Comparison of ENCODE assay signal across 16 cellular contexts in the genomic region with DNA sequence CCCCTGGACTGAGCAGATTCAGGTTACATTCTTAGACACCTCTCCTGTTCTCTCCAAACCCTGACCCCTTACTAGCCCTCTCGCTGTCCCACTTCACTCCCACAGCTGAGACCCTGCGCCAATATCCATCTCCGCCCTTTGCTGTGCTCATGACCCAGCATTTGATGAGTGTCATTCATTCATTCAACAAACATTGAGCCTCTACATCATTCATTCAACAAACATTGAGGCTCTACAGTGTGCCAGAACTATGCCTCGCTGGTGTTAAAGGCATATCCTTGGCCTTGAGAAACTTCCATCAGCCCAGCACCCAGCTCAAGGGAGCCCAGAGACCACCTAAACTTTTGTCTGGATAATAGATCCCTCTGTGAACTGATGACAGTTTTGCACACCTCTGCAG. TPM values are rescaled to one million over a fixed set of nuclear protein-coding genes. Genes with fewer than 3 reads are reported as not detected.
DNase-seq lines count a peak whose midpoint lies in the region; ATAC-seq and TF ChIP-seq lines count a peak whose summit lies in the region.
"Had no signal": no experiment of that assay in that cellular context is flagged by ENCODE, and none has a peak within 500 bp of the region (broad histone marks: within the 10 kb centered on the region; RNA-seq: fewer than 3 reads in every experiment).

No MANE protein-coding gene starts in this region.

- no TSS peak for BruUV-seq in PC-9 (replicated peaks; lab: Mats Ljungman, UMichigan)

- H3K4me3 ChIP-seq in heart right ventricle (no peak overlapping the region), PC-9 (no peak overlapping the region), upper lobe of left lung (no peak overlapping the region), psoas muscle (no peak overlapping the region)
- H3K4me3 ChIP-seq: A549, GM12878 had no signal

- intact Hi-C loops in heart right ventricle (cut with DNase I) (loop anchor here in 5 of 10 donors (10.0 kb wide), 5 partner anchors 155 to 675 kb away; partner anchors contain the start of genes BABAM2 (in 1 of the 5), FOSL2 (in 1 of the 5) and RBKS (in 1 of the 5)), left cardiac atrium (cut with DNase I) (no loop called here), PC-9 (cut with micrococcal nuclease; ENCODE audit: unreplicated experiment) (no loop called here), psoas muscle (cut with DNase I) (no loop called here)

- H4K20me1 ChIP-seq in PC-9 (ENCODE audit: insufficient read depth): no peaks in the 10 kb centered on the region

- H3K27me3 ChIP-seq in heart right ventricle (no peaks in the 10 kb centered on the region), PC-9 (ENCODE audit: insufficient read depth, low read depth) (no peaks in the 10 kb centered on the region), upper lobe of left lung (no peaks in the 10 kb centered on the region), psoas muscle (ENCODE audit: insufficient read depth in 3 of 3, low read length in 2 of 3) (no peaks in the 10 kb centered on the region)

- ATAC-seq in heart right ventricle (no peak), left cardiac atrium (no peak), upper lobe of left lung (ENCODE audit: low FRiP score in 2 of 2) (no peak), psoas muscle (no peak)

- 0 out of 2 replicates have a peak overlapping the region, but pooled peaks have one; percentile 5 for H3K4me2 ChIP-seq in PC-9
- H3K4me2 ChIP-seq: A549 had no signal

- CTCF ChIA-PET in PC-9 (lab: Charles Lee): no interaction called here

- POLR2A ChIA-PET in PC-9 (lab: Charles Lee; ENCODE audit: unreplicated experiment): interaction anchor here (0.5 to 0.6 kb wide), 2 partner anchors 24 to 32 kb away, joined by 3 to 4 read pairs; no protein-coding TSS in a partner anchor

- peaks cover 0 to 58% (median 41%) of the 10 kb centered on the region in 9 donors for H3K4me1 ChIP-seq in heart right ventricle
- peaks cover 30% of the 10 kb centered on the region for H3K4me1 ChIP-seq in PC-9 (replicated peaks; ENCODE audit: insufficient read depth)
- H3K4me1 ChIP-seq in upper lobe of left lung: peaks cover 12 to 35% (median 28%) of the 10 kb centered on the region in 4 donors
- H3K4me1 ChIP-seq in psoas muscle: no peaks in the 10 kb centered on the region

- 0 out of 2 replicates have a peak, but pooled peaks cover 3% of the 10 kb centered on the region for H3K79me2 ChIP-seq in PC-9 (ENCODE audit: low read depth)

- peaks cover 0 to 6% (median 0%) of the 10 kb centered on the region in 11 donors for H3K9me3 ChIP-seq in heart right ventricle
- H3K9me3 ChIP-seq in PC-9 (ENCODE audit: insufficient read depth, low read depth): no peaks in the 10 kb centered on the region
- H3K9me3 ChIP-seq in upper lobe of left lung: no peaks in the 10 kb centered on the region
- no peaks in the 10 kb centered on the region for H3K9me3 ChIP-seq in psoas muscle
- H3K9me3 ChIP-seq: A549, Caco-2 had no signal

- TF ChIP-seq EP300 in upper lobe of left lung (IDR thresholded peaks at IDR 0.05): no peak

- H3K9me2 ChIP-seq in PC-9 (ENCODE audit: insufficient read depth): no peaks in the 10 kb centered on the region

- no peak for TF ChIP-seq CTCF in heart right ventricle (IDR thresholded peaks at IDR 0.05)
- TF ChIP-seq CTCF in PC-9 (conservative IDR thresholded peaks at IDR 0.05): no peak
- TF ChIP-seq CTCF in upper lobe of left lung (IDR thresholded peaks at IDR 0.05): no peak
- no peak for TF ChIP-seq CTCF in psoas muscle (IDR thresholded peaks at IDR 0.05)

- H3K27ac ChIP-seq in heart right ventricle: peak overlapping the region; percentile 8 to 81 (median 70)
- peak overlapping the region; percentile 10; the same call in 1 of the 2 replicates for H3K27ac ChIP-seq in PC-9
- H3K27ac ChIP-seq in upper lobe of left lung: peak overlapping the region; percentile 69 to 82 (median 76)
- H3K27ac ChIP-seq in psoas muscle: no peak overlapping the region

- no peak overlapping the region for H2AFZ ChIP-seq in PC-9

- 89 to 95% methylated on average over 4 of the region's 4 CpGs for WGBS in heart right ventricle, 2 donors
- WGBS in upper lobe of left lung, 2 donors: 92 to 94% methylated on average over 4 of the region's 4 CpGs
- WGBS in psoas muscle, 3 donors: 93 to 97% (median 94%) methylated on average over 4 of the region's 4 CpGs

- TF ChIP-seq POLR2A in upper lobe of left lung (IDR thresholded peaks at IDR 0.05): no peak

- peaks cover 11% of the 10 kb centered on the region; the same call in 1 of the 2 replicates for H3F3A ChIP-seq in PC-9 (ENCODE audit: insufficient read depth, low read depth)

- DNase-seq in heart right ventricle (no peak), left cardiac atrium (no peak), PC-9 (no peak), mesenteric fat pad (ENCODE audit: low spot score) (peak; percentile 26), upper lobe of left lung (no peak), HK-2 (ENCODE audit: unreplicated experiment) (no peak), psoas muscle (no peak)
- DNase-seq: KBM-7, NCI-H1048, NCI-H146, NCI-H2107, NCI-H226, RPMI8226 had no signal

- H3K36me3 ChIP-seq in heart right ventricle (no peaks in the 10 kb centered on the region), PC-9 (ENCODE audit: low read depth) (no peaks in the 10 kb centered on the region), upper lobe of left lung (no peaks in the 10 kb centered on the region), psoas muscle (ENCODE audit: insufficient read depth in 1 of 2, low read depth in 1 of 2) (no peaks in the 10 kb centered on the region)

RNA-seq across cellular contexts. Expression of gene MRPL33, which starts 41.9 kb away (rescaled TPM):
- total RNA-seq in heart right ventricle (100 to 1,000 TPM; 170 to 416 (median 253) TPM), left cardiac atrium (100 to 1,000 TPM; 198 to 226 TPM), PC-9 (2021) (81.9 and 86.3 TPM in 2 replicates), mesenteric fat pad (71.1 TPM), upper lobe of left lung (100 to 1,000 TPM in 2 of 6 donors, 10 to 100 TPM in 4; 54.5 to 122 (median 72.4) TPM), psoas muscle (100 to 1,000 TPM; 200 to 269 (median 257) TPM)
- polyA plus RNA-seq in heart right ventricle (100 to 1,000 TPM; 123 to 661 TPM), psoas muscle (100 to 1,000 TPM; 400 to 716 (median 536) TPM)
